ENCODE assay signal across 1 cellular context in the genomic region with DNA sequence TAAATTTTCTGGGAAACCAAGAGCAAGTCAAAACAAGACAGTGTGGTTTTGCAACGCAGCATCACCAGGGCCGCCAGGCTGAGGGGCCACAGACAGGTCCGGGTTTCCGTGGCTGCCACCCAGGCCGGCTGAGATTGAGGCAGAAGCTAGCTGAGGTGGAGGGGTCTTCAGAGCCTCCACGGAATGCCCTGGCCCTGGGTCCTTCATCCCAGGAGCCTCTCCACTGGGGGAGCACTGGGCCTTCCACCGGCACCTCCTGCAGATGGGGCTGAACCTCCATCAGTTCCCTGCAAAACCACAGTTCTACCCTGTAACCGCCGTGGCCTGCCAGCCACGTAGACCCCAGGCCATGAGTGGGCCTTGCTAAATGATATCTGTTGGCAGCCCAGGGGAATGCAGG.
TF ChIP-seq lines count a peak whose summit lies in the region.

No MANE protein-coding gene starts in this region.

TF ChIP-seq in K562, 482 proteins besides CTCF, POLR2A, EP300 and RAD21:
- TF ChIP-seq, protein P1, sequence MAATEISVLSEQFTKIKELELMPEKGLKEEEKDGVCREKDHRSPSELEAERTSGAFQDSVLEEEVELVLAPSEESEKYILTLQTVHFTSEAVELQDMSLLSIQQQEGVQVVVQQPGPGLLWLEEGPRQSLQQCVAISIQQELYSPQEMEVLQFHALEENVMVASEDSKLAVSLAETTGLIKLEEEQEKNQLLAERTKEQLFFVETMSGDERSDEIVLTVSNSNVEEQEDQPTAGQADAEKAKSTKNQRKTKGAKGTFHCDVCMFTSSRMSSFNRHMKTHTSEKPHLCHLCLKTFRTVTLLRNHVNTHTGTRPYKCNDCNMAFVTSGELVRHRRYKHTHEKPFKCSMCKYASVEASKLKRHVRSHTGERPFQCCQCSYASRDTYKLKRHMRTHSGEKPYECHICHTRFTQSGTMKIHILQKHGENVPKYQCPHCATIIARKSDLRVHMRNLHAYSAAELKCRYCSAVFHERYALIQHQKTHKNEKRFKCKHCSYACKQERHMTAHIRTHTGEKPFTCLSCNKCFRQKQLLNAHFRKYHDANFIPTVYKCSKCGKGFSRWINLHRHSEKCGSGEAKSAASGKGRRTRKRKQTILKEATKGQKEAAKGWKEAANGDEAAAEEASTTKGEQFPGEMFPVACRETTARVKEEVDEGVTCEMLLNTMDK (IDR thresholded peaks at IDR 0.05; ENCODE audit: borderline replicate concordance, insufficient read depth, low read depth, low read length, poor library complexity, severe bottlenecking), result no peak
- no peak for TF ChIP-seq MCM2 (IDR thresholded peaks at IDR 0.05; ENCODE audit: low read depth)
- no peak for TF ChIP-seq HNRNPK (IDR thresholded peaks at IDR 0.05; ENCODE audit: low read depth, low read length, poor library complexity, severe bottlenecking)
- no peak for TF ChIP-seq FOSL1 (tag; conservative IDR thresholded peaks at IDR 0.05)
- no peak for TF ChIP-seq RFX7 (CRISPR knock-in tag; IDR thresholded peaks at IDR 0.05)
- TF ChIP-seq KAT8 (IDR thresholded peaks at IDR 0.05; ENCODE audit: low read depth), result no peak
- TF ChIP-seq ZNF3 (CRISPR knock-in tag; IDR thresholded peaks at IDR 0.05), result no peak
- no peak for TF ChIP-seq HLTF (IDR thresholded peaks at IDR 0.05)
- no peak for TF ChIP-seq RB1 (IDR thresholded peaks at IDR 0.05; ENCODE audit: low read depth)
- no peak for TF ChIP-seq TBL1XR1 (IDR thresholded peaks at IDR 0.05; ENCODE audit: low read length in 2 of 2)
- no peak for TF ChIP-seq ZNF133 (CRISPR knock-in tag; IDR thresholded peaks at IDR 0.05)
- no peak for TF ChIP-seq NFYB (IDR thresholded peaks at IDR 0.05; ENCODE audit: extremely low read depth, insufficient read length)
- TF ChIP-seq RFX5 (IDR thresholded peaks at IDR 0.05; ENCODE audit: low read depth, low read length), result no peak
- TF ChIP-seq, protein P2, sequence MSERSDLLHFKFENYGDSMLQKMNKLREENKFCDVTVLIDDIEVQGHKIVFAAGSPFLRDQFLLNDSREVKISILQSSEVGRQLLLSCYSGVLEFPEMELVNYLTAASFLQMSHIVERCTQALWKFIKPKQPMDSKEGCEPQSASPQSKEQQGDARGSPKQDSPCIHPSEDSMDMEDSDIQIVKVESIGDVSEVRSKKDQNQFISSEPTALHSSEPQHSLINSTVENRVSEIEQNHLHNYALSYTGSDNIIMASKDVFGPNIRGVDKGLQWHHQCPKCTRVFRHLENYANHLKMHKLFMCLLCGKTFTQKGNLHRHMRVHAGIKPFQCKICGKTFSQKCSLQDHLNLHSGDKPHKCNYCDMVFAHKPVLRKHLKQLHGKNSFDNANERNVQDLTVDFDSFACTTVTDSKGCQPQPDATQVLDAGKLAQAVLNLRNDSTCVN (CRISPR knock-in tag; IDR thresholded peaks at IDR 0.05), result no peak
- no peak for TF ChIP-seq OTX1 (CRISPR knock-in tag; IDR thresholded peaks at IDR 0.05)
- TF ChIP-seq KLF16 (IDR thresholded peaks at IDR 0.05), result no peak
- no peak for TF ChIP-seq ZFPM2 (CRISPR knock-in tag; IDR thresholded peaks at IDR 0.05)
- no peak for TF ChIP-seq BCOR (IDR thresholded peaks at IDR 0.05)
- no peak for TF ChIP-seq PRMT5 (CRISPR knock-in tag; IDR thresholded peaks at IDR 0.05)
- no peak for TF ChIP-seq HNRNPH1 (optimal IDR thresholded peaks at IDR 0.05; ENCODE audit: low read depth, low read length)
TF ChIP-seq in K562: peak in this region for 0.
